Comparison of ENCODE assay signal across 9 cellular contexts in the genomic region with DNA sequence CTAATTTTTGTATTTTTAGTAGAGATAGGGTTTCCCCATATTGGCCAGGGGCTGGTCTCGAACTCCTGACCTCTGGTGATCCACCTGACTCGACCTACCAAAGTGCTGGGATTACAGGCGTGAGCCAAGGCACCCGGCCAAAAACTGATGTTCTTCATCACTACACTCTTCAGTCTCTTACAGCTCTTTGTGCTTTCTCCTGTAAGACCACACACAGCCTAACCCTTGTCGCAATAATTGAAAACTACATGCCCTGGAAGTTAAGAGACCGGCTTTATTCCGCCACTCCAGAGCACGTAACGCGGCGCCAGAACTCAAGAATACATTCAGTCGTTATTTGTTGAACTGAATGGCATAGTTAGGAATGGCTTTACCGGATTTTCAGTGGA. TPM values are rescaled to one million over a fixed set of nuclear protein-coding genes. Genes with fewer than 3 reads are reported as not detected.
DNase-seq lines count a peak whose midpoint lies in the region; ATAC-seq and TF ChIP-seq lines count a peak whose summit lies in the region.
"Had no signal": no experiment of that assay in that cellular context is flagged by ENCODE, and none has a peak within 500 bp of the region (broad histone marks: within the 10 kb centered on the region; RNA-seq: fewer than 3 reads in every experiment).

No MANE protein-coding gene starts in this region.

- intact Hi-C loops in CD4-positive, alpha-beta T cell (cut with DNase I, micrococcal nuclease): loop anchor here in 1 of 2 experiments (1.0 kb wide), 1 partner anchor 9 kb away; a partner anchor contains a TSS

- no peaks in the 10 kb centered on the region for H3K9me3 Mint-ChIP-seq in CD4-positive, alpha-beta T cell
- H3K9me3 Mint-ChIP-seq in neural crest cell: no peaks in the 10 kb centered on the region

- H3K36me3 ChIP-seq in NT2/D1 (ENCODE audit: insufficient read depth, insufficient read length, low read length): peaks cover 42% of the 10 kb centered on the region
- no peaks in the 10 kb centered on the region for H3K36me3 ChIP-seq in endocrine pancreas (ENCODE audit: control insufficient read depth, insufficient read depth, low read length)

- no peak for TF ChIP-seq CTCF in CD4-positive, alpha-beta T cell (IDR thresholded peaks at IDR 0.05)
- no peak for TF ChIP-seq CTCF in neural crest cell (conservative IDR thresholded peaks at IDR 0.05)

- no peaks in the 10 kb centered on the region for H3K27me3 Mint-ChIP-seq in CD4-positive, alpha-beta T cell
- no peaks in the 10 kb centered on the region for H3K27me3 Mint-ChIP-seq in neural crest cell (ENCODE audit: low read depth)

- H3K4me1 ChIP-seq in NT2/D1 (ENCODE audit: insufficient read depth, insufficient read length) (peaks cover 2% of the 10 kb centered on the region), endocrine pancreas (ENCODE audit: control insufficient read depth, insufficient read depth, low read length) (no peaks in the 10 kb centered on the region)

- H3K4me1 Mint-ChIP-seq in CD4-positive, alpha-beta T cell (ENCODE audit: low read depth): peaks cover 37% of the 10 kb centered on the region
- peaks cover 27% of the 10 kb centered on the region for H3K4me1 Mint-ChIP-seq in neural crest cell

- peak overlapping the region; percentile 92 for H3K4me3 Mint-ChIP-seq in CD4-positive, alpha-beta T cell
- peak overlapping the region; percentile 92 for H3K4me3 Mint-ChIP-seq in neural crest cell

- no peaks in the 10 kb centered on the region for H3K9me3 ChIP-seq in CD4-positive, alpha-beta T cell (ENCODE audit: control insufficient read depth, low read length)
- no peaks in the 10 kb centered on the region for H3K9me3 ChIP-seq in NT2/D1 (ENCODE audit: insufficient read depth, low read length)
- H3K9me3 ChIP-seq in endocrine pancreas (ENCODE audit: control insufficient read depth, low read length): no peaks in the 10 kb centered on the region

- H3K27ac Mint-ChIP-seq in CD4-positive, alpha-beta T cell: peak overlapping the region; percentile 73
- no peak overlapping the region for H3K27ac Mint-ChIP-seq in neural crest cell (ENCODE audit: unreplicated experiment)

- ATAC-seq in CD4-positive, alpha-beta T cell (ENCODE audit: poor library complexity): peak; percentile 12
- ATAC-seq in HG03175 (IDR thresholded peaks at IDR 0.05; ENCODE audit: unreplicated experiment): no peak

- POLR2A ChIA-PET in CD4-positive, alpha-beta T cell (lab: Charles Lee): interaction anchor here (1.8 to 2.8 kb wide), 3 partner anchors 9 to 100 kb away, joined by 5 to 33 read pairs (median 12); a partner anchor contains a TSS

- CTCF ChIA-PET in CD4-positive, alpha-beta T cell (lab: Charles Lee): interaction anchor here (4.2 kb wide), 1 partner anchor 215 kb away, joined by 15 read pairs; no protein-coding TSS in a partner anchor

- H3K27ac ChIP-seq in CD4-positive, alpha-beta T cell (ENCODE audit: low read depth, low read length): peak overlapping the region; percentile 71

- peaks cover 40% of the 10 kb centered on the region for H3K36me3 Mint-ChIP-seq in CD4-positive, alpha-beta T cell (ENCODE audit: low read depth)
- H3K36me3 Mint-ChIP-seq in neural crest cell (ENCODE audit: low read depth): peaks cover 5% of the 10 kb centered on the region

- no peak for DNase-seq in CD4-positive, alpha-beta T cell
- DNase-seq in NT2/D1 (ENCODE audit: low read depth, low spot score): no peak
- DNase-seq in neural crest cell (ENCODE audit: low read depth, low spot score): no peak
- DNase-seq in HuH-7.5 (ENCODE audit: low spot score): no peak
- no peak for DNase-seq in dermis blood vessel endothelial cell
- no peak for DNase-seq in T1000 (lab: John Stamatoyannopoulos, UW)

- H3K9ac ChIP-seq in NT2/D1 (ENCODE audit: insufficient read length, low read depth): peak overlapping the region; percentile 95
- H3K9ac ChIP-seq in endocrine pancreas (ENCODE audit: control insufficient read depth, insufficient read depth, low read length): peak overlapping the region; percentile 78

- H3K4me3 ChIP-seq in NT2/D1 (ENCODE audit: insufficient read length, low read depth) (peak overlapping the region; percentile 93), endocrine pancreas (ENCODE audit: control insufficient read depth, insufficient read depth, low read length) (peak overlapping the region; percentile 85)

- H3K27me3 ChIP-seq in CD4-positive, alpha-beta T cell (ENCODE audit: control insufficient read depth, insufficient read depth, low read length): no peaks in the 10 kb centered on the region
- H3K27me3 ChIP-seq in NT2/D1 (ENCODE audit: insufficient read depth, insufficient read length): no peaks in the 10 kb centered on the region
- H3K27me3 ChIP-seq in endocrine pancreas (ENCODE audit: control insufficient read depth, insufficient read depth, low read length): no peaks in the 10 kb centered on the region

RNA-seq across cellular contexts. Expression of a gene that starts 0.6 kb away (rescaled TPM):
- 10 to 100 TPM; 35.3 to 36.3 TPM for total RNA-seq in CD4-positive, alpha-beta T cell
- total RNA-seq in neural crest cell: 40.6 and 41.2 TPM in 2 replicates
- 16.7 and 28.2 TPM in 2 replicates for total RNA-seq in dermis blood vessel endothelial cell

RNA-seq across cellular contexts. Expression of a gene that starts 9.2 kb away (rescaled TPM):
- 10 to 100 TPM; 23.3 to 27.8 TPM for total RNA-seq in CD4-positive, alpha-beta T cell
- total RNA-seq in neural crest cell (76.5 and 80.6 TPM in 2 replicates), dermis blood vessel endothelial cell (77.6 and 95.1 TPM in 2 replicates)

RNA-seq across cellular contexts. Expression of a gene that starts 18.5 kb away (rescaled TPM):
- under 1 TPM; 0.44 to 0.56 TPM for total RNA-seq in CD4-positive, alpha-beta T cell
- total RNA-seq in neural crest cell (0.70 and 0.91 TPM in 2 replicates), dermis blood vessel endothelial cell (not detected in 2 replicates)
- total RNA-seq: pulmonary artery endothelial cell had no signal

RNA-seq across cellular contexts. Expression of a gene that starts 21.2 kb away (rescaled TPM):
- total RNA-seq in CD4-positive, alpha-beta T cell: 1 to 10 TPM; 5.7 to 8.1 TPM
- total RNA-seq in neural crest cell: not detected in 2 replicates
- not detected in 2 replicates for total RNA-seq in dermis blood vessel endothelial cell
- total RNA-seq: pulmonary artery endothelial cell had no signal

RNA-seq across cellular contexts. Expression of a gene that starts 28.4 kb away (rescaled TPM):
- not detected for total RNA-seq in CD4-positive, alpha-beta T cell
- total RNA-seq in neural crest cell (43.1 and 43.5 TPM in 2 replicates), dermis blood vessel endothelial cell (7.3 and 37.9 TPM in 2 replicates)
